In the genomic region with DNA sequence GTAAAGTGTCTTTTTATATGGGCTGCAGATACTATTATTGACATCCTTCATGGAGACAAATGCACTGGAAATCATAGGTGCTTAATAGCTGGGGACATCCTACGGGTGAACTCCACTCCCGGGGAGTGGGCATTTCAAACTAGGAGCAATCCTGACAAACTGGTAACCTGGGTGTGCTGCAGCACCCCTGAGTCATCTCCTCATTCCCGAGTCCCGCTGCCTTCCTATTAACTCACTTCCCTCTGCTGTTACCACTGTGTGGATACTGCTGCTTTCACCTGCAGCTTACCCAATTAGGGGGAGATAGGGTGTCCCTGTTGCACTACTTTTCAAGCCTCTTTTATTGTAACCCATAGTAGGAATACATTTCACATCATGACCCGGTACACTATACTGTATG, we compare ENCODE assay signal across 24 cellular contexts.
"Had no signal": no experiment of that assay in that cellular context is flagged by ENCODE, and none has a peak within 500 bp of the region (broad histone marks: within the 10 kb centered on the region; RNA-seq: fewer than 3 reads in every experiment).

No MANE protein-coding gene starts in this region.

- H3K4me1 ChIP-seq: breast epithelium, prostate gland, right atrium auricular region, thyroid gland, upper lobe of right lung had no signal

- FAIRE-seq: endometrium had no signal

- DNase-seq: activated B cell treated with CpG ODN at 0.5 μM for 24 hours; activated CD4-positive, alpha-beta T cell treated with anti-CD3 and anti-CD28 coated beads for 36 hours; activated CD4-positive, alpha-beta T cell treated with anti-CD3 and anti-CD28 coated beads, Interleukin-2, amount 50 U/mL, for 4 hours; activated CD8-positive, alpha-beta memory T cell treated with anti-CD3 and anti-CD28 coated beads, Interleukin-2, amount 50 U/mL, for 48 hours; activated naive CD4-positive, alpha-beta T cell; activated naive CD8-positive, alpha-beta T cell treated with anti-CD3 and anti-CD28 coated beads, Interleukin-2, amount 10 ng/mL, durations not matched to agents 7 days and 5 days; activated T-cell treated with anti-CD3 and anti-CD28 coated beads, Interleukin-2, amount 50 U/mL, for 4 hours; amniotic stem cell; effector CD4-positive, alpha-beta T cell; erythroblast; foreskin melanocyte; glutamatergic neuron; left ventricle myocardium inferior; ovary; stimulated activated CD4-positive, alpha-beta T cell treated with anti-CD3 and anti-CD28 coated beads, Interleukin-4, amount 100 ng/mL, for 24 hours; stimulated activated naive CD8-positive, alpha-beta T cell treated with anti-CD3 and anti-CD28 coated beads, Interleukin-15, Interleukin-2, amounts not matched to agents 100 U/mL and 50 U/mL, for 24 hours; T1000; thyroid gland; upper lobe of right lung had no signal

- H3K36me3 ChIP-seq: breast epithelium, left ventricle myocardium inferior, ovary, prostate gland, right atrium auricular region, thyroid gland, upper lobe of right lung had no signal

- H3K27me3 ChIP-seq: breast epithelium, hepatocyte, ovary, right atrium auricular region, thyroid gland, upper lobe of right lung had no signal

- H3K9me3 ChIP-seq: breast epithelium, ovary, prostate gland, right atrium auricular region, thyroid gland, upper lobe of right lung had no signal

- H3K4me3 ChIP-seq: breast epithelium, hepatocyte, left ventricle myocardium inferior, ovary, prostate gland, right atrium auricular region, thyroid gland, upper lobe of right lung had no signal

- ATAC-seq: activated CD4-positive, alpha-beta T cell treated with anti-CD3 and anti-CD28 coated beads for 36 hours; activated T-cell treated with anti-CD3 and anti-CD28 coated beads, Interleukin-2, amount 50 U/mL, for 4 hours; stimulated activated naive CD8-positive, alpha-beta T cell treated with anti-CD3 and anti-CD28 coated beads, Interleukin-15, Interleukin-2, amounts not matched to agents 100 U/mL and 50 U/mL, for 24 hours; upper lobe of right lung had no signal

- H3K27ac ChIP-seq: breast epithelium, hepatocyte, left ventricle myocardium inferior, ovary, prostate gland, right atrium auricular region, thyroid gland, upper lobe of right lung had no signal
